ENCODE assay signal across 2 cellular contexts in genomic region chr2:144511945-144512344, GRCh38.
TF ChIP-seq lines count a peak whose summit lies in the region.

No MANE protein-coding gene starts in this region.

TF ChIP-seq in liver, 16 proteins besides CTCF, POLR2A, EP300 and RAD21 (continued from another document):
- TF ChIP-seq HNF4A (conservative IDR thresholded peaks at IDR 0.05): no peak
- no peak for TF ChIP-seq RXRA (IDR thresholded peaks at IDR 0.05)
- TF ChIP-seq FOXA2 (IDR thresholded peaks at IDR 0.05): no peak
- TF ChIP-seq, protein P1, sequence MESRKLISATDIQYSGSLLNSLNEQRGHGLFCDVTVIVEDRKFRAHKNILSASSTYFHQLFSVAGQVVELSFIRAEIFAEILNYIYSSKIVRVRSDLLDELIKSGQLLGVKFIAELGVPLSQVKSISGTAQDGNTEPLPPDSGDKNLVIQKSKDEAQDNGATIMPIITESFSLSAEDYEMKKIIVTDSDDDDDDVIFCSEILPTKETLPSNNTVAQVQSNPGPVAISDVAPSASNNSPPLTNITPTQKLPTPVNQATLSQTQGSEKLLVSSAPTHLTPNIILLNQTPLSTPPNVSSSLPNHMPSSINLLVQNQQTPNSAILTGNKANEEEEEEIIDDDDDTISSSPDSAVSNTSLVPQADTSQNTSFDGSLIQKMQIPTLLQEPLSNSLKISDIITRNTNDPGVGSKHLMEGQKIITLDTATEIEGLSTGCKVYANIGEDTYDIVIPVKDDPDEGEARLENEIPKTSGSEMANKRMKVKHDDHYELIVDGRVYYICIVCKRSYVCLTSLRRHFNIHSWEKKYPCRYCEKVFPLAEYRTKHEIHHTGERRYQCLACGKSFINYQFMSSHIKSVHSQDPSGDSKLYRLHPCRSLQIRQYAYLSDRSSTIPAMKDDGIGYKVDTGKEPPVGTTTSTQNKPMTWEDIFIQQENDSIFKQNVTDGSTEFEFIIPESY (IDR thresholded peaks at IDR 0.05): no peak
- TF ChIP-seq, protein P2, sequence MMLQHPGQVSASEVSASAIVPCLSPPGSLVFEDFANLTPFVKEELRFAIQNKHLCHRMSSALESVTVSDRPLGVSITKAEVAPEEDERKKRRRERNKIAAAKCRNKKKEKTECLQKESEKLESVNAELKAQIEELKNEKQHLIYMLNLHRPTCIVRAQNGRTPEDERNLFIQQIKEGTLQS (IDR thresholded peaks at IDR 0.05): no peak
- no peak for TF ChIP-seq FOXA1 (IDR thresholded peaks at IDR 0.05)
- TF ChIP-seq, protein P3, sequence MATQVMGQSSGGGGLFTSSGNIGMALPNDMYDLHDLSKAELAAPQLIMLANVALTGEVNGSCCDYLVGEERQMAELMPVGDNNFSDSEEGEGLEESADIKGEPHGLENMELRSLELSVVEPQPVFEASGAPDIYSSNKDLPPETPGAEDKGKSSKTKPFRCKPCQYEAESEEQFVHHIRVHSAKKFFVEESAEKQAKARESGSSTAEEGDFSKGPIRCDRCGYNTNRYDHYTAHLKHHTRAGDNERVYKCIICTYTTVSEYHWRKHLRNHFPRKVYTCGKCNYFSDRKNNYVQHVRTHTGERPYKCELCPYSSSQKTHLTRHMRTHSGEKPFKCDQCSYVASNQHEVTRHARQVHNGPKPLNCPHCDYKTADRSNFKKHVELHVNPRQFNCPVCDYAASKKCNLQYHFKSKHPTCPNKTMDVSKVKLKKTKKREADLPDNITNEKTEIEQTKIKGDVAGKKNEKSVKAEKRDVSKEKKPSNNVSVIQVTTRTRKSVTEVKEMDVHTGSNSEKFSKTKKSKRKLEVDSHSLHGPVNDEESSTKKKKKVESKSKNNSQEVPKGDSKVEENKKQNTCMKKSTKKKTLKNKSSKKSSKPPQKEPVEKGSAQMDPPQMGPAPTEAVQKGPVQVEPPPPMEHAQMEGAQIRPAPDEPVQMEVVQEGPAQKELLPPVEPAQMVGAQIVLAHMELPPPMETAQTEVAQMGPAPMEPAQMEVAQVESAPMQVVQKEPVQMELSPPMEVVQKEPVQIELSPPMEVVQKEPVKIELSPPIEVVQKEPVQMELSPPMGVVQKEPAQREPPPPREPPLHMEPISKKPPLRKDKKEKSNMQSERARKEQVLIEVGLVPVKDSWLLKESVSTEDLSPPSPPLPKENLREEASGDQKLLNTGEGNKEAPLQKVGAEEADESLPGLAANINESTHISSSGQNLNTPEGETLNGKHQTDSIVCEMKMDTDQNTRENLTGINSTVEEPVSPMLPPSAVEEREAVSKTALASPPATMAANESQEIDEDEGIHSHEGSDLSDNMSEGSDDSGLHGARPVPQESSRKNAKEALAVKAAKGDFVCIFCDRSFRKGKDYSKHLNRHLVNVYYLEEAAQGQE (IDR thresholded peaks at IDR 0.05): no peak

TF ChIP-seq in HepG2, 621 proteins besides CTCF, POLR2A, EP300 and RAD21 (continued from another document):
- TF ChIP-seq ELK4 (CRISPR knock-in tag; IDR thresholded peaks at IDR 0.05; ENCODE audit: borderline replicate concordance): no peak
- TF ChIP-seq ZNF652 (CRISPR knock-in tag; IDR thresholded peaks at IDR 0.05; ENCODE audit: borderline replicate concordance, low read depth): no peak
TF ChIP-seq in HepG2: peak in this region for 0.
